In the genomic region with DNA sequence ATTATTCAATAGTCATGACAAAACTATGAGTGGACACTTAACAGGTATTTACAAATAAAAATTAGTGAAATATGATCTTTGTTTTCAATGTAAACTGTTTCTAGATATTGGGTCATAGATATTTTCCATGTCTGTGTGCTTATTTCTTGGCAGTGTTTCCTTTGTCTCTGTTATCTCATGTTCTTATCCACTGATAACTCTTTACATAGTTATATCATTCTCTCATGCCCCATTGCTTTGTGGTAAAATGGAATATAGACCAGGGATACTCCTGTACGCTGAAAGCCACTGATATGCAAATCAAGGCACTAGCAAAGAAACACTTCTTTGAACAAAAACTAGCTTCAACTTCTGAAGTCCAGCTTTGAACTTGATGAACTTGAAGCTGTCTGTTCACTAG, we compare ENCODE assay signal across 27 cellular contexts.
"Had no signal": no experiment of that assay in that cellular context is flagged by ENCODE, and none has a peak within 500 bp of the region (broad histone marks: within the 10 kb centered on the region; RNA-seq: fewer than 3 reads in every experiment).

No MANE protein-coding gene starts in this region.

- H3K27me3 ChIP-seq: colonic mucosa, esophagus squamous epithelium, ovary, thyroid gland, vagina had no signal

- H3K36me3 ChIP-seq: colonic mucosa, lower lobe of right lung, ovary, thyroid gland, vagina had no signal

- H3K4me1 ChIP-seq: colonic mucosa, lower lobe of right lung had no signal

- H3K4me3 ChIP-seq: colonic mucosa, esophagus squamous epithelium, lower lobe of right lung, ovary, smooth muscle cell, thyroid gland, vagina had no signal

- H3K9me3 Mint-ChIP-seq: immature natural killer cell; natural killer cell; stimulated activated naive CD8-positive, alpha-beta T cell treated with anti-CD3 and anti-CD28 coated beads, Interleukin-15, amount 100 ng/mL, for 72 hours had no signal

- H3K9me3 ChIP-seq: colonic mucosa, esophagus squamous epithelium, lower lobe of right lung, ovary, thyroid gland, vagina had no signal

- H3K36me3 Mint-ChIP-seq: immature natural killer cell, natural killer cell had no signal

- H3K27ac ChIP-seq: colonic mucosa, esophagus squamous epithelium, lower lobe of right lung, ovary, vagina had no signal

- H3K4me1 Mint-ChIP-seq: immature natural killer cell; natural killer cell; stimulated activated naive CD8-positive, alpha-beta T cell treated with anti-CD3 and anti-CD28 coated beads, Interleukin-15, amount 100 ng/mL, for 72 hours had no signal

- H3K27me3 Mint-ChIP-seq: stimulated activated naive CD8-positive, alpha-beta T cell treated with anti-CD3 and anti-CD28 coated beads, Interleukin-15, amount 100 ng/mL, for 72 hours had no signal

- H3K27ac Mint-ChIP-seq: immature natural killer cell; natural killer cell; stimulated activated naive CD8-positive, alpha-beta T cell treated with anti-CD3 and anti-CD28 coated beads, Interleukin-15, amount 100 ng/mL, for 72 hours had no signal

- ATAC-seq: left ventricle myocardium superior; lower lobe of right lung; natural killer cell; sciatic nerve; stimulated activated naive CD8-positive, alpha-beta T cell treated with anti-CD3 and anti-CD28 coated beads, Interleukin-15, amount 100 ng/mL, for 72 hours had no signal

- FAIRE-seq: endothelial cell of umbilical vein, frontal cortex, keratinocyte had no signal

- DNase-seq: colonic mucosa; dermis blood vessel endothelial cell; effector memory CD4-positive, alpha-beta T cell; esophagus squamous epithelium; hypothalamus; immature natural killer cell; left ventricle myocardium superior; lower lobe of right lung; natural killer cell; occipital lobe; ovary; posterior cingulate gyrus; retina; stimulated activated CD4-positive, alpha-beta T cell treated with anti-CD3 and anti-CD28 coated beads, Interleukin-12 subunit alpha, Interleukin-12 subunit beta, amount 100 ng/mL, for 4 hours; stimulated activated CD4-positive, alpha-beta T cell treated with anti-CD3 and anti-CD28 coated beads, Interleukin-1b, Interleukin-23, amount 100 ng/mL, for 48 hours; stimulated activated CD4-positive, alpha-beta T cell treated with anti-CD3 and anti-CD28 coated beads, Interleukin-4, amount 100 ng/mL, for 1 hour; stimulated activated CD8-positive, alpha-beta memory T cell treated with anti-CD3 and anti-CD28 coated beads, Interleukin-4, amount 100 ng/mL, for 48 hours; stimulated activated naive CD4-positive, alpha-beta T cell; stimulated activated naive CD8-positive, alpha-beta T cell treated with anti-CD3 and anti-CD28 coated beads, Interleukin-15, amount 100 ng/mL, for 72 hours; thyroid gland; trophoblast cell had no signal

- H3K4me3 Mint-ChIP-seq: immature natural killer cell; natural killer cell; stimulated activated naive CD8-positive, alpha-beta T cell treated with anti-CD3 and anti-CD28 coated beads, Interleukin-15, amount 100 ng/mL, for 72 hours had no signal
